18 cellular contexts compared by ENCODE assay signal in genomic region chr20:41278936-41279335, GRCh38. TPM values are rescaled to one million over a fixed set of nuclear protein-coding genes. Genes with fewer than 3 reads are reported as not detected.
DNase-seq lines count a peak whose midpoint lies in the region; ATAC-seq and TF ChIP-seq lines count a peak whose summit lies in the region.
"Had no signal": no experiment of that assay in that cellular context is flagged by ENCODE, and none has a peak within 500 bp of the region (broad histone marks: within the 10 kb centered on the region; RNA-seq: fewer than 3 reads in every experiment).

No MANE protein-coding gene starts in this region.

- H2BK5ac ChIP-seq in mesenchymal stem cell (ENCODE audit: low read depth, low read length, poor library complexity, severe bottlenecking): no peak overlapping the region

- POLR2A ChIA-PET in A673 (lab: Charles Lee; ENCODE audit: low non-redundant PET): no interaction called here

- H3K14ac ChIP-seq in mesenchymal stem cell (ENCODE audit: low read length in 2 of 2): no peak overlapping the region

- no peak overlapping the region for H2BK12ac ChIP-seq in mesenchymal stem cell (ENCODE audit: low read length in 2 of 2)

- H3K27ac ChIP-seq in caudate nucleus (ENCODE audit: low read depth, low read length) (peak overlapping the region; percentile 70), mesenchymal stem cell (ENCODE audit: low read length, poor library complexity, severe bottlenecking) (peak overlapping the region; percentile 33), A673 (ENCODE audit: low read depth, low read length, poor library complexity, severe bottlenecking) (no peak overlapping the region)

- H4K91ac ChIP-seq in mesenchymal stem cell (ENCODE audit: low read length): no peak overlapping the region

- H2BK120ac ChIP-seq in mesenchymal stem cell (ENCODE audit: low read depth, low read length): no peak overlapping the region

- H3K4me1 ChIP-seq in mesenchymal stem cell (ENCODE audit: control insufficient read depth, insufficient read depth, low read depth, low read length): peaks cover 6% of the 10 kb centered on the region
- no peaks in the 10 kb centered on the region for H3K4me1 ChIP-seq in A673 (ENCODE audit: insufficient read depth, low read length, poor library complexity, severe bottlenecking)

- CTCF ChIA-PET in A673 (lab: Charles Lee): no interaction called here

- H3K4ac ChIP-seq in mesenchymal stem cell (ENCODE audit: low read depth in 1 of 2, low read length in 2 of 2): no peak overlapping the region

- no peak for ATAC-seq in GM21737 (IDR thresholded peaks at IDR 0.05; ENCODE audit: unreplicated experiment)

- H3K4me3 Mint-ChIP-seq in activated CD4-positive, alpha-beta T cell treated with anti-CD3 and anti-CD28 coated beads, Interleukin-2, amount 10 ng/mL, durations not matched to agents 24 days and 14 days: no peak overlapping the region
- H3K4me3 Mint-ChIP-seq: B cell; CD4-positive, alpha-beta T cell; H9 had no signal

- peaks cover 0 to 7% of the 10 kb centered on the region in 2 experiments for H3K36me3 ChIP-seq in mesenchymal stem cell (ENCODE audit: control insufficient read depth in 1 of 2, insufficient read depth in 2 of 2, low read depth in 1 of 2, low read length in 2 of 2)
- no peaks in the 10 kb centered on the region for H3K36me3 ChIP-seq in A673 (ENCODE audit: insufficient read depth, low read length, poor library complexity, severe bottlenecking)

- H2AFZ ChIP-seq in mesenchymal stem cell (ENCODE audit: low read depth, low read length): no peak overlapping the region

- DNase-seq in EH (ENCODE audit: low read depth) (peak; percentile 24), caudate nucleus (lab: John Stamatoyannopoulos, UW) (no peak), fibroblast of gingiva (ENCODE audit: low read depth) (peak; percentile 58), mesenchymal stem cell (peak; percentile 35), A673 (ENCODE audit: low spot score) (no peak)
- no peak for DNase-seq in activated CD4-positive, alpha-beta T cell treated with anti-CD3 and anti-CD28 coated beads, Interleukin-2, amount 10 ng/mL, durations not matched to agents 24 days and 14 days
- DNase-seq in central memory CD4-positive, alpha-beta T cell: no peak
- DNase-seq: 8988T; ACHN; C1 segment of cervical spinal cord; Calu3; CD4-positive, alpha-beta T cell; DMS 273 treated with DMSO at 0.1 percent for 48 hours; GOT3; H9 had no signal

- H2BK15ac ChIP-seq in mesenchymal stem cell (ENCODE audit: low read depth, poor library complexity, severe bottlenecking): no peak overlapping the region

- H3K36me3 Mint-ChIP-seq in activated CD4-positive, alpha-beta T cell treated with anti-CD3 and anti-CD28 coated beads, Interleukin-2, amount 10 ng/mL, durations not matched to agents 24 days and 14 days (ENCODE audit: low read depth): no peaks in the 10 kb centered on the region

- H3K9me3 Mint-ChIP-seq in activated CD4-positive, alpha-beta T cell treated with anti-CD3 and anti-CD28 coated beads, Interleukin-2, amount 10 ng/mL, durations not matched to agents 24 days and 14 days: no peaks in the 10 kb centered on the region
- H3K9me3 Mint-ChIP-seq: CD4-positive, alpha-beta T cell; H9 had no signal

- no peak overlapping the region for H3K4me2 ChIP-seq in mesenchymal stem cell (ENCODE audit: low read length, poor library complexity, severe bottlenecking)

- H3K79me1 ChIP-seq in mesenchymal stem cell (replicated peaks; ENCODE audit: low read length, poor library complexity, severe bottlenecking): peaks cover 19% of the 10 kb centered on the region

- intact Hi-C loops in A673 (cut with micrococcal nuclease; ENCODE audit: unreplicated experiment): no loop called here
- intact Hi-C loops in activated CD4-positive, alpha-beta T cell treated with anti-CD3 and anti-CD28 coated beads, Interleukin-2, amount 10 ng/mL, durations not matched to agents 24 days and 14 days (cut with micrococcal nuclease): no loop called here

- H3K4me1 Mint-ChIP-seq in activated CD4-positive, alpha-beta T cell treated with anti-CD3 and anti-CD28 coated beads, Interleukin-2, amount 10 ng/mL, durations not matched to agents 24 days and 14 days: peaks cover 3% of the 10 kb centered on the region
- H3K4me1 Mint-ChIP-seq: H9 had no signal

- H2AK5ac ChIP-seq in mesenchymal stem cell (ENCODE audit: low read length, severe bottlenecking): no peak overlapping the region

- peaks cover 2% of the 10 kb centered on the region for H3K27me3 Mint-ChIP-seq in activated CD4-positive, alpha-beta T cell treated with anti-CD3 and anti-CD28 coated beads, Interleukin-2, amount 10 ng/mL, durations not matched to agents 24 days and 14 days
- H3K27me3 Mint-ChIP-seq: B cell; CD4-positive, alpha-beta T cell had no signal

- no TSS peak for BruUV-seq in A673 (replicated peaks; lab: Mats Ljungman, UMichigan)

- no peak overlapping the region for H4K8ac ChIP-seq in mesenchymal stem cell (ENCODE audit: low read length)

- no peak overlapping the region for H3K9ac ChIP-seq in mesenchymal stem cell (ENCODE audit: low read length)

- H3K9me3 ChIP-seq in mesenchymal stem cell (ENCODE audit: control insufficient read depth, low read length) (no peaks in the 10 kb centered on the region), A673 (ENCODE audit: low read depth, low read length, poor library complexity, severe bottlenecking) (no peaks in the 10 kb centered on the region)

- no peak for TF ChIP-seq CTCF in A673 (conservative IDR thresholded peaks at IDR 0.05; ENCODE audit: low read depth, low read length)

- H3K27ac Mint-ChIP-seq in activated CD4-positive, alpha-beta T cell treated with anti-CD3 and anti-CD28 coated beads, Interleukin-2, amount 10 ng/mL, durations not matched to agents 24 days and 14 days: no peak overlapping the region
- H3K27ac Mint-ChIP-seq: B cell; CD4-positive, alpha-beta T cell; H9 had no signal

- 51% methylated on average over 5 of the region's 5 CpGs for WGBS in mesenchymal stem cell

- H3K18ac ChIP-seq in mesenchymal stem cell (ENCODE audit: low read depth in 1 of 2, low read length in 2 of 2): no peak overlapping the region

- H3K27me3 ChIP-seq in mesenchymal stem cell (ENCODE audit: control insufficient read depth in 1 of 2, insufficient read depth in 1 of 2, low read length in 2 of 2) (no peaks in the 10 kb centered on the region), A673 (replicated peaks; ENCODE audit: insufficient read depth, low read depth, low read length, poor library complexity) (no peaks in the 10 kb centered on the region)

- H3K23ac ChIP-seq in mesenchymal stem cell (ENCODE audit: low read length in 2 of 2): no peak overlapping the region

- H3K4me3 ChIP-seq in mesenchymal stem cell (ENCODE audit: insufficient read depth in 1 of 2, low read depth in 1 of 2, low read length in 2 of 2) (no peak overlapping the region), A673 (ENCODE audit: low read depth, low read length, poor library complexity, severe bottlenecking) (no peak overlapping the region)
- H3K4me3 ChIP-seq: GM12878 had no signal

RNA-seq across cellular contexts. Expression of gene ZHX3, which starts 38.6 kb away (rescaled TPM):
- polyA plus RNA-seq in mesenchymal stem cell (2013, experiment 1 of 2): 26.5 TPM
- polyA plus RNA-seq in mesenchymal stem cell (2013, experiment 2 of 2): 23.3 TPM
- 13.2 and 14.0 TPM in 2 replicates for total RNA-seq in A673 (2021)
- 11.2 and 11.7 TPM in 2 replicates for total RNA-seq in activated CD4-positive, alpha-beta T cell treated with anti-CD3 and anti-CD28 coated beads, Interleukin-2, amount 10 ng/mL, durations not matched to agents 24 days and 14 days

Comparison
In these comparisons a context has a peak if more than half of its experiments do, and no peak if none do; other contexts are left out.
1. DNase-seq: peak in EH (single experiment), fibroblast of gingiva (single experiment) and mesenchymal stem cell (single experiment); none in caudate nucleus (0 of 61), A673 (single experiment), activated CD4-positive, alpha-beta T cell treated with anti-CD3 and anti-CD28 coated beads, Interleukin-2, amount 10 ng/mL, durations not matched to agents 24 days and 14 days (single experiment) and central memory CD4-positive, alpha-beta T cell (single experiment).